In genomic region chr6:113805167-113805835, GRCh38 we compare ENCODE assay signal across 9 cellular contexts. TPM values are rescaled to one million over a fixed set of nuclear protein-coding genes. Genes with fewer than 3 reads are reported as not detected.
DNase-seq lines count a peak whose midpoint lies in the region; ATAC-seq, FAIRE-seq and TF ChIP-seq lines count a peak whose summit lies in the region.
"Had no signal": no experiment of that assay in that cellular context is flagged by ENCODE, and none has a peak within 500 bp of the region (broad histone marks: within the 10 kb centered on the region; RNA-seq: fewer than 3 reads in every experiment).

No MANE protein-coding gene starts in this region.

- no peak for DNase-seq in heart left ventricle
- DNase-seq in right atrium auricular region (ENCODE audit: low spot score), result no peak
- DNase-seq in bronchial epithelial cell (ENCODE audit: low read depth), result no peak
- DNase-seq in H4 (ENCODE audit: low spot score), result no peak
- no peak for DNase-seq in smooth muscle cell (lab: John Stamatoyannopoulos, UW; ENCODE audit: unreplicated experiment)
- no peak for DNase-seq in activated CD4-positive, alpha-beta memory T cell treated with anti-CD3 and anti-CD28 coated beads, Interleukin-2, amount 10 ng/mL, durations not matched to agents 7 days and 5 days
- no peak for DNase-seq in activated T-helper 1 cell treated with anti-CD3 and anti-CD28 coated beads, Interleukin-12 subunit alpha, Interleukin-12 subunit beta, Interleukin-2, Interleukin-4 antibody, amounts not matched to agents 30 ng/mL and 10 ng/mL and 1 ng/mL, durations not matched to agents 14 hours and 24 hours and 36 hours (ENCODE audit: low spot score)
- DNase-seq: islet precursor cell had no signal

- H3K4me3 ChIP-seq in heart left ventricle, result no peak overlapping the region
- no peak overlapping the region for H3K4me3 ChIP-seq in right atrium auricular region
- H3K4me3 ChIP-seq in bronchial epithelial cell (ENCODE audit: low read depth, low read length), result no peak overlapping the region
- no peak overlapping the region for H3K4me3 ChIP-seq in smooth muscle cell

- no peak overlapping the region for H3K9ac ChIP-seq in smooth muscle cell (ENCODE audit: low read depth)

- H3K4me3 Mint-ChIP-seq in activated CD4-positive, alpha-beta memory T cell treated with anti-CD3 and anti-CD28 coated beads, Interleukin-2, amount 10 ng/mL, durations not matched to agents 7 days and 5 days, result no peak overlapping the region
- H3K4me3 Mint-ChIP-seq in activated T-helper 1 cell treated with anti-CD3 and anti-CD28 coated beads, Interleukin-12 subunit alpha, Interleukin-12 subunit beta, Interleukin-2, Interleukin-4 antibody, amounts not matched to agents 30 ng/mL and 10 ng/mL and 1 ng/mL, durations not matched to agents 14 hours and 24 hours and 36 hours, result no peak overlapping the region

- peak; percentile 43 for FAIRE-seq in bronchial epithelial cell (lab: Jason Lieb, UNC)

- no peaks in the 10 kb centered on the region for H4K20me1 ChIP-seq in smooth muscle cell (ENCODE audit: low read depth)

- H3K36me3 ChIP-seq in heart left ventricle (no peaks in the 10 kb centered on the region), right atrium auricular region (no peaks in the 10 kb centered on the region), bronchial epithelial cell (ENCODE audit: control insufficient read depth, insufficient read depth, low read length) (no peaks in the 10 kb centered on the region), smooth muscle cell (ENCODE audit: low read depth) (no peaks in the 10 kb centered on the region)

- intact Hi-C loops in heart left ventricle (cut with DNase I), result no loop called here
- intact Hi-C loops in activated T-helper 1 cell treated with anti-CD3 and anti-CD28 coated beads, Interleukin-12 subunit alpha, Interleukin-12 subunit beta, Interleukin-2, Interleukin-4 antibody, amounts not matched to agents 30 ng/mL and 10 ng/mL and 1 ng/mL, durations not matched to agents 14 hours and 24 hours and 36 hours (cut with micrococcal nuclease), result no loop called here

- H3K9me3 ChIP-seq in heart left ventricle, result peaks cover 0 to 2% (median 0%) of the 10 kb centered on the region in 12 donors
- H3K9me3 ChIP-seq in right atrium auricular region, result no peaks in the 10 kb centered on the region
- H3K9me3 ChIP-seq in smooth muscle cell (replicated peaks; ENCODE audit: low read depth), result no peaks in the 10 kb centered on the region

- CTCF ChIA-PET in activated CD4-positive, alpha-beta memory T cell treated with anti-CD3 and anti-CD28 coated beads, Interleukin-2, amount 10 ng/mL, durations not matched to agents 7 days and 5 days (lab: Charles Lee), result interaction anchor here (0.6 to 0.9 kb wide), 2 partner anchors 54 to 104 kb away, joined by 3 read pairs; no protein-coding TSS in a partner anchor

- H3K27ac ChIP-seq in heart left ventricle (peak overlapping the region in 9 of 12 donors; percentile 27 to 88 (median 55)), right atrium auricular region (no peak overlapping the region), smooth muscle cell (ENCODE audit: low read depth) (no peak overlapping the region)

- ATAC-seq in heart left ventricle, result peak in 1 of 4 donors; percentile 55
- peak; percentile 86 for ATAC-seq in HG03159 (IDR thresholded peaks at IDR 0.05; ENCODE audit: unreplicated experiment)

- no peaks in the 10 kb centered on the region for H3F3A ChIP-seq in smooth muscle cell (ENCODE audit: low read depth)

- peaks cover 7% of the 10 kb centered on the region for H3K4me1 Mint-ChIP-seq in activated CD4-positive, alpha-beta memory T cell treated with anti-CD3 and anti-CD28 coated beads, Interleukin-2, amount 10 ng/mL, durations not matched to agents 7 days and 5 days
- no peaks in the 10 kb centered on the region for H3K4me1 Mint-ChIP-seq in activated T-helper 1 cell treated with anti-CD3 and anti-CD28 coated beads, Interleukin-12 subunit alpha, Interleukin-12 subunit beta, Interleukin-2, Interleukin-4 antibody, amounts not matched to agents 30 ng/mL and 10 ng/mL and 1 ng/mL, durations not matched to agents 14 hours and 24 hours and 36 hours (ENCODE audit: low read depth)

- WGBS in heart left ventricle, 4 donors, result 79 to 86% (median 84%) methylated on average over 7 of the region's 7 CpGs
- WGBS in smooth muscle cell (ENCODE audit: low lambda C conversion rate), result 90% methylated on average over 7 of the region's 7 CpGs

- H3K27me3 ChIP-seq in heart left ventricle (no peaks in the 10 kb centered on the region), right atrium auricular region (no peaks in the 10 kb centered on the region), bronchial epithelial cell (ENCODE audit: control insufficient read depth, insufficient read depth, low read length) (no peaks in the 10 kb centered on the region), smooth muscle cell (ENCODE audit: low read depth) (no peaks in the 10 kb centered on the region)

- no peaks in the 10 kb centered on the region for H3K79me2 ChIP-seq in smooth muscle cell (ENCODE audit: low read depth)

- peaks cover 2% of the 10 kb centered on the region for H3K27me3 Mint-ChIP-seq in activated CD4-positive, alpha-beta memory T cell treated with anti-CD3 and anti-CD28 coated beads, Interleukin-2, amount 10 ng/mL, durations not matched to agents 7 days and 5 days
- peaks cover 3% of the 10 kb centered on the region for H3K27me3 Mint-ChIP-seq in activated T-helper 1 cell treated with anti-CD3 and anti-CD28 coated beads, Interleukin-12 subunit alpha, Interleukin-12 subunit beta, Interleukin-2, Interleukin-4 antibody, amounts not matched to agents 30 ng/mL and 10 ng/mL and 1 ng/mL, durations not matched to agents 14 hours and 24 hours and 36 hours (ENCODE audit: insufficient read depth)

- no peak overlapping the region for H3K4me2 ChIP-seq in smooth muscle cell

- H2AFZ ChIP-seq in smooth muscle cell (ENCODE audit: low read depth), result no peak overlapping the region

- no peaks in the 10 kb centered on the region for H3K36me3 Mint-ChIP-seq in activated CD4-positive, alpha-beta memory T cell treated with anti-CD3 and anti-CD28 coated beads, Interleukin-2, amount 10 ng/mL, durations not matched to agents 7 days and 5 days (ENCODE audit: low read depth)
- no peaks in the 10 kb centered on the region for H3K36me3 Mint-ChIP-seq in activated T-helper 1 cell treated with anti-CD3 and anti-CD28 coated beads, Interleukin-12 subunit alpha, Interleukin-12 subunit beta, Interleukin-2, Interleukin-4 antibody, amounts not matched to agents 30 ng/mL and 10 ng/mL and 1 ng/mL, durations not matched to agents 14 hours and 24 hours and 36 hours (ENCODE audit: low read depth)

- POLR2A ChIA-PET in activated CD4-positive, alpha-beta memory T cell treated with anti-CD3 and anti-CD28 coated beads, Interleukin-2, amount 10 ng/mL, durations not matched to agents 7 days and 5 days (lab: Charles Lee), result interaction anchor here (0.6 kb wide), 1 partner anchor 1014 kb away, joined by 3 read pairs; no protein-coding TSS in a partner anchor

- H3K27ac Mint-ChIP-seq in activated CD4-positive, alpha-beta memory T cell treated with anti-CD3 and anti-CD28 coated beads, Interleukin-2, amount 10 ng/mL, durations not matched to agents 7 days and 5 days, result no peak overlapping the region
- H3K27ac Mint-ChIP-seq in activated T-helper 1 cell treated with anti-CD3 and anti-CD28 coated beads, Interleukin-12 subunit alpha, Interleukin-12 subunit beta, Interleukin-2, Interleukin-4 antibody, amounts not matched to agents 30 ng/mL and 10 ng/mL and 1 ng/mL, durations not matched to agents 14 hours and 24 hours and 36 hours, result no peak overlapping the region

- no peaks in the 10 kb centered on the region for H3K9me3 Mint-ChIP-seq in activated CD4-positive, alpha-beta memory T cell treated with anti-CD3 and anti-CD28 coated beads, Interleukin-2, amount 10 ng/mL, durations not matched to agents 7 days and 5 days
- no peaks in the 10 kb centered on the region for H3K9me3 Mint-ChIP-seq in activated T-helper 1 cell treated with anti-CD3 and anti-CD28 coated beads, Interleukin-12 subunit alpha, Interleukin-12 subunit beta, Interleukin-2, Interleukin-4 antibody, amounts not matched to agents 30 ng/mL and 10 ng/mL and 1 ng/mL, durations not matched to agents 14 hours and 24 hours and 36 hours

- no peak for TF ChIP-seq POLR2A in heart left ventricle (IDR thresholded peaks at IDR 0.05)

- H3K4me1 ChIP-seq in heart left ventricle (peaks cover 0 to 48% (median 0%) of the 10 kb centered on the region in 12 donors), right atrium auricular region (no peaks in the 10 kb centered on the region), smooth muscle cell (ENCODE audit: low read depth) (no peaks in the 10 kb centered on the region)

- no peak for TF ChIP-seq CTCF in heart left ventricle (IDR thresholded peaks at IDR 0.05)
- TF ChIP-seq CTCF in right atrium auricular region (IDR thresholded peaks at IDR 0.05), result no peak
- TF ChIP-seq CTCF in bronchial epithelial cell (IDR thresholded peaks at IDR 0.05; ENCODE audit: insufficient read depth, low read length, severe bottlenecking), result no peak
- no peak for TF ChIP-seq CTCF in smooth muscle cell (IDR thresholded peaks at IDR 0.05; ENCODE audit: borderline replicate concordance, insufficient read depth, poor library complexity, severe bottlenecking)

RNA-seq across cellular contexts. Expression of gene MARCKS, which starts 51.8 kb away (rescaled TPM):
- 10 to 100 TPM; 11.0 to 93.3 (median 20.0) TPM for total RNA-seq in heart left ventricle
- 10 to 100 TPM in 1 of 2 donors, 1 to 10 TPM in 1; 5.1 to 10.4 TPM for polyA plus RNA-seq in heart left ventricle
- 10 to 100 TPM in 1 of 2 donors, 1 to 10 TPM in 1; 9.8 to 13.5 TPM for total RNA-seq in right atrium auricular region
- total RNA-seq in bronchial epithelial cell, result 54.0 and 74.5 TPM in 2 replicates
- total RNA-seq in H4 (2014; rRNA removed; shearing (Covaris generic)), result 46.5 and 52.2 TPM in 2 replicates
- total RNA-seq in smooth muscle cell, result 206 and 217 TPM in 2 replicates
- polyA plus RNA-seq in smooth muscle cell, result 157 and 172 TPM in 2 replicates
- under 1 TPM in 1 of 2 experiments, not detected in 1; 0.05 TPM for total RNA-seq in activated CD4-positive, alpha-beta memory T cell treated with anti-CD3 and anti-CD28 coated beads, Interleukin-2, amount 10 ng/mL, durations not matched to agents 7 days and 5 days
- 0.05 and 0.10 TPM in 2 replicates for total RNA-seq in activated T-helper 1 cell treated with anti-CD3 and anti-CD28 coated beads, Interleukin-12 subunit alpha, Interleukin-12 subunit beta, Interleukin-2, Interleukin-4 antibody, amounts not matched to agents 30 ng/mL and 10 ng/mL and 1 ng/mL, durations not matched to agents 14 hours and 24 hours and 36 hours

Comparison
In these comparisons a context has a peak if more than half of its experiments do, and no peak if none do; other contexts are left out.
1. H3K27ac ChIP-seq: peak in heart left ventricle (9 of 12); none in right atrium auricular region (0 of 2) and smooth muscle cell (single experiment).